Comparison of ENCODE assay signal across 8 cellular contexts in the genomic region with DNA sequence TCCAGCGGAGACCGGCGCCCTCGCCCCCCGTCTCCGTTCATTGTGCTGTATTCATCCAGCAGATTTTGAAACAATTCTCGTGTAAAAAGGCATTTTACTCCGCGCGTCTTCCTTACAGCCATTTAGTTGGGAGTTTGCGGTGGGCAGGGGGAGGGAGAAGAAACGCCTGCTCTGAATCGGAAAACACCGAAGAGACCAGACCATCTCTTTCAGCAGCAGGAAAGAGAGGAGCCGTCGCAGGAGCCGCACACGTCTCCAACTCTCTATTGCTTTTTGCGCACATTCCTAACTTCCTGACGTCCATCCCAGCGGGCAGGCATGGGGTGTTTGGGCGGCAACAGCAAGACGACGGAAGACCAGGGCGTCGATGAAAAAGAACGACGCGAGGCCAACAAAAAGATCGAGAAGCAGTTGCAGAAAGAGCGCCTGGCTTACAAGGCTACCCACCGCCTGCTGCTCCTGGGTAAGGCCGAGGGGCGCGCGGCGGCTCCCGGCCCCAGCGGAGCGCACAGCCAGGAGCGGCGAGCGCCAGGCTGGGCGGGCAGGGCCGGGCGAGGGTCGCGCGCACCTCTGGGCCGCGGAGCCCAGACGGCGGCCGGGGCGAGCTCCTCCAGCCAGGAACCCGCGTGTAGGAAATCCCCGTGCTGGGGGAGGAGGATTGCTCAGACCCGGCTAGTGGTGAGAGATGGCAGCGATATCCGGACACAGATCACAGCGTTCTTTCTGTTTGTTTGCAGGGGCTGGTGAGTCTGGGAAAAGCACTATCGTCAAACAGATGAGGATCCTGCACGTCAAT.
DNase-seq lines count a peak whose midpoint lies in the region; ATAC-seq and TF ChIP-seq lines count a peak whose summit lies in the region.

No MANE protein-coding gene starts in this region.

- H3K4me3 ChIP-seq in astrocyte of the spinal cord (ENCODE audit: low read depth, low read length) = peak overlapping the region; percentile 15
- H3K4me3 ChIP-seq in tibial artery = peak overlapping the region; percentile 31 to 44

- DNase-seq in activated naive CD4-positive, alpha-beta T cell treated with anti-CD3 and anti-CD28 coated beads, Interleukin-2, amount 50 U/mL, for 16 hours = no peak
- peak; percentile 32 for DNase-seq in astrocyte of the spinal cord (ENCODE audit: low read depth, low spot score)
- peak; percentile 73 for DNase-seq in left kidney (ENCODE audit: low read depth, low spot score)
- DNase-seq in tibial artery = no peak
- DNase-seq in NCI-H2171 (lab: John Stamatoyannopoulos, UW) = no peak

- ATAC-seq in HG02610 (IDR thresholded peaks at IDR 0.05; ENCODE audit: unreplicated experiment) (no peak), HG02798 (IDR thresholded peaks at IDR 0.05; ENCODE audit: poor library complexity, unreplicated experiment) (no peak)

- no peaks in the 10 kb centered on the region for H3K9me3 ChIP-seq in tibial artery

- H3K9me3 Mint-ChIP-seq in activated naive CD4-positive, alpha-beta T cell treated with anti-CD3 and anti-CD28 coated beads, Interleukin-2, amount 50 U/mL, for 24 hours = no peaks in the 10 kb centered on the region

- no peaks in the 10 kb centered on the region for H3K36me3 ChIP-seq in tibial artery

- peaks cover 0 to 19% of the 10 kb centered on the region in 2 donors for H3K27me3 ChIP-seq in tibial artery

- peaks cover 14% of the 10 kb centered on the region for H3K4me1 Mint-ChIP-seq in activated naive CD4-positive, alpha-beta T cell treated with anti-CD3 and anti-CD28 coated beads, Interleukin-2, amount 50 U/mL, for 24 hours

- peaks cover 41% of the 10 kb centered on the region for H3K27me3 Mint-ChIP-seq in activated naive CD4-positive, alpha-beta T cell treated with anti-CD3 and anti-CD28 coated beads, Interleukin-2, amount 50 U/mL, for 24 hours

- H3K27ac Mint-ChIP-seq in activated naive CD4-positive, alpha-beta T cell treated with anti-CD3 and anti-CD28 coated beads, Interleukin-2, amount 50 U/mL, for 24 hours = no peak overlapping the region

- peak overlapping the region; percentile 73 for H3K4me3 Mint-ChIP-seq in activated naive CD4-positive, alpha-beta T cell treated with anti-CD3 and anti-CD28 coated beads, Interleukin-2, amount 50 U/mL, for 24 hours

- in situ Hi-C loops in astrocyte of the spinal cord (cut with HindIII; ENCODE audit: low sequenced_read_pairs) = no loop called here

- no peaks in the 10 kb centered on the region for H3K36me3 Mint-ChIP-seq in activated naive CD4-positive, alpha-beta T cell treated with anti-CD3 and anti-CD28 coated beads, Interleukin-2, amount 50 U/mL, for 24 hours

- H3K27ac ChIP-seq in tibial artery = no peak overlapping the region

- no peak for TF ChIP-seq CTCF in astrocyte of the spinal cord (IDR thresholded peaks at IDR 0.05; ENCODE audit: low read depth, low read length)
- no peak for TF ChIP-seq CTCF in tibial artery (IDR thresholded peaks at IDR 0.05)

- H3K4me1 ChIP-seq in tibial artery = peaks cover 0 to 24% (median 14%) of the 10 kb centered on the region in 4 donors

- intact Hi-C loops in tibial artery (cut with DNase I; ENCODE audit: low total_unique reads) = loop anchor here (10.0 kb wide), 1 partner anchor 58 kb away; no protein-coding TSS in a partner anchor

Comparison
In these comparisons a context has a peak if more than half of its experiments do, and no peak if none do; other contexts are left out.
1. DNase-seq: peak in astrocyte of the spinal cord (single experiment) and left kidney (single experiment); none in activated naive CD4-positive, alpha-beta T cell treated with anti-CD3 and anti-CD28 coated beads, Interleukin-2, amount 50 U/mL, for 16 hours (single experiment), tibial artery (0 of 2) and NCI-H2171 (single experiment).